Comparison of ENCODE assay signal across 8 cellular contexts in the genomic region with DNA sequence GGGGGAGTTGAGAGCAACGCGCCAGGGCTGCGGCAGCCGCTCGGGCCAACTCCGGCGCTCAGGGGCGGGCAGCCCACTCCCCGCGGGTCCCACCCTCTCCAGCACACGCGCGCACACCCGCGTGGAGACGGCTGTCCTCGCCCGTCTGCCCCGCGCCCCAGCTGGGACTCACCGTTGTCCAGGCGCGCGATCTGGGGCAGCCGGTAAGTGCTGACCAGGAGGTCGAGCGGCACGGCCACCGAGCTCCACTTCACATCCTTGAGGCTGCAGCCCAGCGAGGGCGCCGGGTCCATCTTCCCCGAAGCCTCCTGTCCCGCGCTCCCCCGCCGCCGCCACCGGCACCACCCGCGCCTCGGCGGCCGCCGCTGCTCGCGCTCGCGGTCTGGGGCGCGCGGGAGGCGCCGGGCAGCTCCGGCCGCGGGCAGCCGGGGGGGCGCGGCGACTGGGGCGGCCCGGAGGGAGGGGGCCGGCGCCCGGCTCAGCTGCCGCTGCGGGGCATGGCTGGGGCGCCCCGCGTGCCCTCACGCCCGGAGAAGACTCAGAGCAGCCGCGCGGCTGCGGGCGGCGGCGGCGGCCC. TPM values are rescaled to one million over a fixed set of nuclear protein-coding genes. Genes with fewer than 3 reads are reported as not detected.
DNase-seq lines count a peak whose midpoint lies in the region; ATAC-seq, FAIRE-seq and TF ChIP-seq lines count a peak whose summit lies in the region.

No MANE protein-coding gene starts in this region.

- H3K27me3 ChIP-seq in HUES64 (ENCODE audit: insufficient read depth, low read length) (peaks cover 34% of the 10 kb centered on the region), heart right ventricle (peaks cover 0 to 62% (median 10%) of the 10 kb centered on the region in 7 donors)

- H3K4me1 Mint-ChIP-seq in activated CD4-positive, alpha-beta T cell treated with anti-CD3 and anti-CD28 coated beads for 36 hours, result peaks cover 24% of the 10 kb centered on the region
- H3K4me1 Mint-ChIP-seq in activated naive CD8-positive, alpha-beta T cell treated with anti-CD3 and anti-CD28 coated beads, Interleukin-2, amount 10 ng/mL, durations not matched to agents 7 days and 5 days, result peaks cover 23% of the 10 kb centered on the region

- H3K27ac ChIP-seq in HUES64 (ENCODE audit: low read depth, low read length), result peak overlapping the region; percentile 62; the same call in 1 of the 2 replicates
- peak overlapping the region; percentile 72 to 84 (median 80) for H3K27ac ChIP-seq in heart right ventricle

- CTCF ChIA-PET in activated CD4-positive, alpha-beta T cell treated with anti-CD3 and anti-CD28 coated beads for 36 hours (lab: Charles Lee), result interaction anchor here (0.5 to 1.7 kb wide), 10 partner anchors 29 to 312 kb away, joined by 3 to 8 read pairs (median 4); no protein-coding TSS in a partner anchor

- H3K36me3 ChIP-seq in HUES64 (ENCODE audit: insufficient read depth, low read length) (no peaks in the 10 kb centered on the region), heart right ventricle (no peaks in the 10 kb centered on the region)

- intact Hi-C loops in activated CD4-positive, alpha-beta T cell treated with anti-CD3 and anti-CD28 coated beads for 36 hours (cut with DNase I, micrococcal nuclease), result loop anchor here (5.0 to 10.0 kb wide), 2 partner anchors 82 to 525 kb away; partner anchors contain the start of gene TRAPPC8 (in 1 of the 2)
- intact Hi-C loops in heart right ventricle (cut with DNase I), result loop anchor here (2.0 to 10.0 kb wide), 12 partner anchors 75 to 315 kb away; no protein-coding TSS in a partner anchor
- intact Hi-C loops in posterior vena cava (cut with DNase I), result loop anchor here in 1 of 2 donors (5.0 to 10.0 kb wide), 2 partner anchors 198 to 305 kb away; no protein-coding TSS in a partner anchor

- FAIRE-seq in RCC 7860 (lab: Jason Lieb, UNC), result no peak

- H3K4me3 ChIP-seq in HUES64 (ENCODE audit: low read length) (peak overlapping the region; percentile 79), heart right ventricle (peak overlapping the region; percentile 66 to 89 (median 78))

- peak overlapping the region; percentile 70 for H3K9ac ChIP-seq in HUES64 (ENCODE audit: low read depth, low read length)

- under 1% methylated on average over 81 of the region's 81 CpGs for WGBS in HUES64
- WGBS in heart right ventricle, 2 donors, result 0 to 1% methylated on average over 48 to 81 of the region's 81 CpGs

- H3K9me3 Mint-ChIP-seq in activated CD4-positive, alpha-beta T cell treated with anti-CD3 and anti-CD28 coated beads for 36 hours (ENCODE audit: low read depth), result no peaks in the 10 kb centered on the region
- no peaks in the 10 kb centered on the region for H3K9me3 Mint-ChIP-seq in activated naive CD8-positive, alpha-beta T cell treated with anti-CD3 and anti-CD28 coated beads, Interleukin-2, amount 10 ng/mL, durations not matched to agents 7 days and 5 days

- H3K9me3 ChIP-seq in HUES64 (ENCODE audit: insufficient read depth, low read depth, low read length) (no peaks in the 10 kb centered on the region), heart right ventricle (no peaks in the 10 kb centered on the region)

- no peaks in the 10 kb centered on the region for H3K36me3 Mint-ChIP-seq in activated CD4-positive, alpha-beta T cell treated with anti-CD3 and anti-CD28 coated beads for 36 hours (ENCODE audit: low read depth)
- no peaks in the 10 kb centered on the region for H3K36me3 Mint-ChIP-seq in activated naive CD8-positive, alpha-beta T cell treated with anti-CD3 and anti-CD28 coated beads, Interleukin-2, amount 10 ng/mL, durations not matched to agents 7 days and 5 days

- DNase-seq in activated CD4-positive, alpha-beta T cell treated with anti-CD3 and anti-CD28 coated beads for 36 hours, result peak; percentile 11
- no peak for DNase-seq in activated CD4-positive, alpha-beta T cell treated with anti-CD3 and anti-CD28 coated beads for 4 hours
- DNase-seq in activated naive CD8-positive, alpha-beta T cell treated with anti-CD3 and anti-CD28 coated beads, Interleukin-2, amount 10 ng/mL, durations not matched to agents 7 days and 5 days, result no peak
- DNase-seq in heart right ventricle (peak; percentile 30 to 54), posterior vena cava (ENCODE audit: low spot score) (peak; percentile 86), RCC 7860 (ENCODE audit: low spot score) (no peak)

- TF ChIP-seq CTCF in heart right ventricle (IDR thresholded peaks at IDR 0.05), result no peak

- POLR2A ChIA-PET in activated CD4-positive, alpha-beta T cell treated with anti-CD3 and anti-CD28 coated beads for 36 hours (lab: Charles Lee), result no interaction called here
- POLR2A ChIA-PET in activated naive CD8-positive, alpha-beta T cell treated with anti-CD3 and anti-CD28 coated beads, Interleukin-2, amount 10 ng/mL, durations not matched to agents 7 days and 5 days (lab: Charles Lee), result interaction anchor here (0.7 kb wide), 1 partner anchor 384 kb away, joined by 3 read pairs; no protein-coding TSS in a partner anchor

- H3K27ac Mint-ChIP-seq in activated CD4-positive, alpha-beta T cell treated with anti-CD3 and anti-CD28 coated beads for 36 hours, result no peak overlapping the region
- no peak overlapping the region for H3K27ac Mint-ChIP-seq in activated naive CD8-positive, alpha-beta T cell treated with anti-CD3 and anti-CD28 coated beads, Interleukin-2, amount 10 ng/mL, durations not matched to agents 7 days and 5 days

- peak overlapping the region; percentile 61 for H3K4me3 Mint-ChIP-seq in activated CD4-positive, alpha-beta T cell treated with anti-CD3 and anti-CD28 coated beads for 36 hours
- H3K4me3 Mint-ChIP-seq in activated naive CD8-positive, alpha-beta T cell treated with anti-CD3 and anti-CD28 coated beads, Interleukin-2, amount 10 ng/mL, durations not matched to agents 7 days and 5 days, result peak overlapping the region; percentile 81

- ATAC-seq in activated CD4-positive, alpha-beta T cell treated with anti-CD3 and anti-CD28 coated beads for 36 hours, result no peak
- ATAC-seq in activated naive CD8-positive, alpha-beta T cell treated with anti-CD3 and anti-CD28 coated beads, Interleukin-2, amount 10 ng/mL, durations not matched to agents 7 days and 5 days (ENCODE audit: low read depth), result no peak
- peak in 7 of 8 donors; percentile 9 to 50 (median 21) for ATAC-seq in heart right ventricle
- no peak for ATAC-seq in HG03039 (IDR thresholded peaks at IDR 0.05; ENCODE audit: unreplicated experiment)

- peaks cover 17% of the 10 kb centered on the region for H3K4me1 ChIP-seq in HUES64 (ENCODE audit: insufficient read depth, low read length)
- H3K4me1 ChIP-seq in heart right ventricle, result peaks cover 3 to 45% (median 20%) of the 10 kb centered on the region in 9 donors

- H3K27me3 Mint-ChIP-seq in activated CD4-positive, alpha-beta T cell treated with anti-CD3 and anti-CD28 coated beads for 36 hours, result peaks cover 42% of the 10 kb centered on the region
- H3K27me3 Mint-ChIP-seq in activated naive CD8-positive, alpha-beta T cell treated with anti-CD3 and anti-CD28 coated beads, Interleukin-2, amount 10 ng/mL, durations not matched to agents 7 days and 5 days, result peaks cover 70% of the 10 kb centered on the region

RNA-seq across cellular contexts. Expression of gene GAREM1, which starts 0.5 kb away (rescaled TPM):
- total RNA-seq in activated CD4-positive, alpha-beta T cell treated with anti-CD3 and anti-CD28 coated beads for 36 hours, result not detected
- polyA plus RNA-seq in HUES64 (2013, experiment 1 of 2), result 4.3 TPM
- polyA plus RNA-seq in HUES64 (2013, experiment 2 of 2), result 4.8 TPM
- under 1 TPM in 1 of 2 experiments, not detected in 1; 0.06 TPM for total RNA-seq in activated naive CD8-positive, alpha-beta T cell treated with anti-CD3 and anti-CD28 coated beads, Interleukin-2, amount 10 ng/mL, durations not matched to agents 7 days and 5 days
- total RNA-seq in heart right ventricle, result 10 to 100 TPM in 9 of 10 donors, 1 to 10 TPM in 1; 8.6 to 26.1 (median 13.9) TPM
- polyA plus RNA-seq in heart right ventricle, result 1 to 10 TPM; 2.4 to 4.3 TPM
- total RNA-seq in posterior vena cava, result 1 to 10 TPM; 8.3 to 9.8 TPM

Comparison
In these comparisons a context has a peak if more than half of its experiments do, and no peak if none do; other contexts are left out.
1. DNase-seq: peak in activated CD4-positive, alpha-beta T cell treated with anti-CD3 and anti-CD28 coated beads for 36 hours (single experiment), heart right ventricle (2 of 2) and posterior vena cava (single experiment); none in activated CD4-positive, alpha-beta T cell treated with anti-CD3 and anti-CD28 coated beads for 4 hours (0 of 2), activated naive CD8-positive, alpha-beta T cell treated with anti-CD3 and anti-CD28 coated beads, Interleukin-2, amount 10 ng/mL, durations not matched to agents 7 days and 5 days (single experiment) and RCC 7860 (single experiment).
2. ATAC-seq: peak in heart right ventricle (7 of 8); none in activated CD4-positive, alpha-beta T cell treated with anti-CD3 and anti-CD28 coated beads for 36 hours (single experiment), activated naive CD8-positive, alpha-beta T cell treated with anti-CD3 and anti-CD28 coated beads, Interleukin-2, amount 10 ng/mL, durations not matched to agents 7 days and 5 days (single experiment) and HG03039 (single experiment).
3. RNA of gene GAREM1, which starts 0.5 kb away (total RNA-seq): 8.6 to 26.1 TPM in heart right ventricle and 8.3 to 9.8 TPM in posterior vena cava; not detected in activated CD4-positive, alpha-beta T cell treated with anti-CD3 and anti-CD28 coated beads for 36 hours and 0.06 TPM in activated naive CD8-positive, alpha-beta T cell treated with anti-CD3 and anti-CD28 coated beads, Interleukin-2, amount 10 ng/mL, durations not matched to agents 7 days and 5 days; every median in the first group is over 4 times any median in the second.